ENCODE assay signal across 1 cellular context in the genomic region with DNA sequence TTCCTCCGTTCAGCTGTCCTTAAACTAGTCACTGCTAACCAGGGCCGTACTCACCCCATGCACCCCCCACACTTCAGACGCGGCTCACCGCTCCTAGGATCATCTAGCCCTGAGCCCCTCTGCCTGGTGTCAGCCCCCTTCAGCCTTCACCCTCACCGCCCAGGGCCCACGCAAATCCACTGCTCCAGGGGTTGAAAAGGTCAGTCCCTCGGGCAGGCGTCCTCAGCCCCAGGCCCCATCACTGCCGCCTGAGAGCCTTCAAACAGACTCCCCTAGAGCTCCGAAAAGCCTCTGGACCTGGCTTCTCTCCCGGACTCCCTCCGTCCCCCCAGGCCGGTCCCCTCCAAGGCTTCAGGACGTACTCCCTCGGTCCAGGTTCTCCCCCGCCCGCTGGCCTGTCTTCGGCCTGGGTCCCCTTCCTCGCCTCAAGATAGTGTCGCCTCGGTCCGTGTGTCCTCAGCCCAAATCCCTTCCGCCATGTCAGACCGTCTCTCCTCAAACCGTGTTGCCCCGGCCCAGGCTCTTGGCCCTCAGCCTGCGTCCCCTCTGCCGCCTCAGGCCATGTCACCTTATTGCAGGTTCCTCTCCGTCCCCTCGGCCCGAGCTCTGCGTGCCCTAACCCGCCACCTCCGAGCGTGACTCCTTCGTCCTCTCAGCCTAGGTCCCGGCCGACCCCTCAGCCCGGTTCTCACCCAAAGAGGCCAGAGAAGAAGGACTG.
TF ChIP-seq lines count a peak whose summit lies in the region.

No MANE protein-coding gene starts in this region.

TF ChIP-seq in SK-N-SH treated with all-trans-retinoic acid at 6 μM for 48 hours, 23 proteins besides CTCF, POLR2A, EP300 and RAD21 (continued from another document):
- TF ChIP-seq, protein P1, sequence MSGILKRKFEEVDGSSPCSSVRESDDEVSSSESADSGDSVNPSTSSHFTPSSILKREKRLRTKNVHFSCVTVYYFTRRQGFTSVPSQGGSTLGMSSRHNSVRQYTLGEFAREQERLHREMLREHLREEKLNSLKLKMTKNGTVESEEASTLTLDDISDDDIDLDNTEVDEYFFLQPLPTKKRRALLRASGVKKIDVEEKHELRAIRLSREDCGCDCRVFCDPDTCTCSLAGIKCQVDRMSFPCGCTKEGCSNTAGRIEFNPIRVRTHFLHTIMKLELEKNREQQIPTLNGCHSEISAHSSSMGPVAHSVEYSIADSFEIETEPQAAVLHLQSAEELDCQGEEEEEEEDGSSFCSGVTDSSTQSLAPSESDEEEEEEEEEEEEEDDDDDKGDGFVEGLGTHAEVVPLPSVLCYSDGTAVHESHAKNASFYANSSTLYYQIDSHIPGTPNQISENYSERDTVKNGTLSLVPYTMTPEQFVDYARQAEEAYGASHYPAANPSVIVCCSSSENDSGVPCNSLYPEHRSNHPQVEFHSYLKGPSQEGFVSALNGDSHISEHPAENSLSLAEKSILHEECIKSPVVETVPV (CRISPR knock-in tag; IDR thresholded peaks at IDR 0.05): no peak
- TF ChIP-seq ARNTL (CRISPR knock-in tag; IDR thresholded peaks at IDR 0.05; ENCODE audit: borderline replicate concordance, low read depth): no peak
- no peak for TF ChIP-seq BACH2 (CRISPR knock-in tag; IDR thresholded peaks at IDR 0.05; ENCODE audit: borderline replicate concordance)
